Comparison of ENCODE assay signal across 7 cellular contexts in the genomic region with DNA sequence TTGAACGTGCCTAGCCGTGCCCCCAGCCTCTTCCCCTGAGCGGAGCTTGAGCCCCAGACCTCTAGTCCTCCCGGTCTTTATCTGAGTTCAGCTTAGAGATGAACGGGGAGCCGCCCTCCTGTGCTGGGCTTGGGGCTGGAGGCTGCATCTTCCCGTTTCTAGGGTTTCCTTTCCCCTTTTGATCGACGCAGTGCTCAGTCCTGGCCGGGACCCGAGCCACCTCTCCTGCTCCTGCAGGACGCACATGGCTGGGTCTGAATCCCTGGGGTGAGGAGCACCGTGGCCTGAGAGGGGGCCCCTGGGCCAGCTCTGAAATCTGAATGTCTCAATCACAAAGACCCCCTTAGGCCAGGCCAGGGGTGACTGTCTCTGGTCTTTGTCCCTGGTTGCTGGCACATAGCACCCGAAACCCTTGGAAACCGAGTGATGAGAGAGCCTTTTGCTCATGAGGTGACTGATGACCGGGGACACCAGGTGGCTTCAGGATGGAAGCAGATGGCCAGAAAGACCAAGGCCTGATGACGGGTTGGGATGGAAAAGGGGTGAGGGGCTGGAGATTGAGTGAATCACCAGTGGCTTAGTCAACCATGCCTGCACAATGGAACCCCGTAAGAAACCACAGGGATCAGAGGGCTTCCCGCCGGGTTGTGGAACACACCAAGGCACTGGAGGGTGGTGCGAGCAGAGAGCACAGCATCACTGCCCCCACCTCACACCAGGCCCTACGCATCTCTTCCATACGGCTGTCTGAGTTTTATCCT. TPM values are rescaled to one million over a fixed set of nuclear protein-coding genes. Genes with fewer than 3 reads are reported as not detected.
DNase-seq lines count a peak whose midpoint lies in the region; ATAC-seq and TF ChIP-seq lines count a peak whose summit lies in the region.

No MANE protein-coding gene starts in this region.

- peak overlapping the region; percentile 87 for H3K4me3 Mint-ChIP-seq in central memory CD8-positive, alpha-beta T cell

- H3K36me3 ChIP-seq in stomach: peaks cover 0 to 7% (median under 1%) of the 10 kb centered on the region in 4 donors

- TF ChIP-seq CTCF in GM13977 (IDR thresholded peaks at IDR 0.05; ENCODE audit: extremely low read depth, insufficient read depth, missing control alignments) (no peak), RWPE1 (conservative IDR thresholded peaks at IDR 0.05; ENCODE audit: low read depth) (no peak), stomach (IDR thresholded peaks at IDR 0.05) (no peak)

- peak overlapping the region; percentile 67 to 79 (median 71) for H3K4me3 ChIP-seq in stomach

- POLR2A ChIA-PET in RWPE1 (lab: Yijun Ruan, JAX; ENCODE audit: low non-redundant PET): interaction anchor here (0.6 to 1.3 kb wide), 6 partner anchors 14 to 42 kb away, joined by 3 to 5 read pairs (median 3); no protein-coding TSS in a partner anchor

- peaks cover 26% of the 10 kb centered on the region for H3K4me1 Mint-ChIP-seq in central memory CD8-positive, alpha-beta T cell

- 36 to 48% (median 40%) methylated on average over 17 to 23 of the region's 23 CpGs for WGBS in stomach, 5 donors

- no peaks in the 10 kb centered on the region for H3K9me3 ChIP-seq in stomach

- CTCF ChIA-PET in RWPE1 (lab: Yijun Ruan, JAX): interaction anchor here (0.6 to 1.3 kb wide), 11 partner anchors 7 to 847 kb away, joined by 3 to 8 read pairs (median 4); a partner anchor contains a TSS

- peak overlapping the region; percentile 68 for H3K27ac Mint-ChIP-seq in central memory CD8-positive, alpha-beta T cell (ENCODE audit: low read depth)

- H3K27me3 Mint-ChIP-seq in central memory CD8-positive, alpha-beta T cell: no peaks in the 10 kb centered on the region

- in situ Hi-C loops in GM13977 (cut with MboI; ENCODE audit: low pct_unique_long_range_greater_than_20kb, low sequenced_read_pairs, unreplicated experiment): no loop called here

- H3K4me1 ChIP-seq in stomach: peaks cover 7 to 30% (median 13%) of the 10 kb centered on the region in 4 donors

- intact Hi-C loops in stomach (cut with DNase I; ENCODE audit: low total_unique reads): no loop called here

- H3K27ac ChIP-seq in RWPE1 (peak overlapping the region; percentile 83), layer of hippocampus (ENCODE audit: low read depth, low read length) (peak overlapping the region; percentile 80), stomach (peak overlapping the region; percentile 78 to 90 (median 88))

- H3K27me3 ChIP-seq in layer of hippocampus (ENCODE audit: control insufficient read depth, insufficient read depth, low read length) (no peaks in the 10 kb centered on the region), stomach (no peaks in the 10 kb centered on the region)

- no peaks in the 10 kb centered on the region for H3K9me3 Mint-ChIP-seq in central memory CD8-positive, alpha-beta T cell

- ATAC-seq in HG03139 (IDR thresholded peaks at IDR 0.05; ENCODE audit: unreplicated experiment): peak; percentile 10
- peak; percentile 24 for ATAC-seq in central memory CD8-positive, alpha-beta T cell (replicated peaks; ENCODE audit: extremely low read depth, poor library complexity, severe bottlenecking)

- TF ChIP-seq POLR2A in stomach (IDR thresholded peaks at IDR 0.05): no peak

- DNase-seq in GM13977 (ENCODE audit: low spot score) (peak; percentile 66), RWPE1 (ENCODE audit: low spot score) (no peak), stomach (no peak)
- DNase-seq in central memory CD8-positive, alpha-beta T cell (ENCODE audit: low spot score in 2 of 2): no peak
- DNase-seq in activated CD8-positive, alpha-beta memory T cell treated with anti-CD3 and anti-CD28 coated beads, Interleukin-2, amount 50 U/mL, for 48 hours: no peak

- no peak for TF ChIP-seq EP300 in stomach (IDR thresholded peaks at IDR 0.05)

- H3K36me3 Mint-ChIP-seq in central memory CD8-positive, alpha-beta T cell (ENCODE audit: insufficient read depth): peaks cover 8% of the 10 kb centered on the region

RNA-seq across cellular contexts. Expression of a gene that starts 0.7 kb away (rescaled TPM):
- total RNA-seq in stomach: 10 to 100 TPM; 15.2 to 63.4 (median 27.2) TPM
- 10 to 100 TPM in 2 of 3 donors, 1 to 10 TPM in 1; 9.6 to 22.2 (median 21.4) TPM for polyA plus RNA-seq in stomach

RNA-seq across cellular contexts. Expression of a gene that starts 44.8 kb away (rescaled TPM):
- total RNA-seq in stomach: 10 to 100 TPM; 17.5 to 78.2 (median 49.7) TPM
- polyA plus RNA-seq in stomach: 10 to 100 TPM; 47.3 to 61.0 (median 48.7) TPM
